ENCODE assay signal across 9 cellular contexts in genomic region chr6:82331031-82331773, GRCh38. TPM values are rescaled to one million over a fixed set of nuclear protein-coding genes. Genes with fewer than 3 reads are reported as not detected.
DNase-seq lines count a peak whose midpoint lies in the region; ATAC-seq and TF ChIP-seq lines count a peak whose summit lies in the region.
"Had no signal": no experiment of that assay in that cellular context is flagged by ENCODE, and none has a peak within 500 bp of the region (broad histone marks: within the 10 kb centered on the region; RNA-seq: fewer than 3 reads in every experiment).

No MANE protein-coding gene starts in this region.

- no peak overlapping the region for H3K4me3 Mint-ChIP-seq in nephron progenitor cell

- in situ Hi-C loops in T47D (cut with HindIII; ENCODE audit: low pct_unique_long_range_greater_than_20kb, low sequenced_read_pairs) = no loop called here

- no peaks in the 10 kb centered on the region for H3K4me1 ChIP-seq in osteoblast (ENCODE audit: insufficient read depth, low read length)

- H3K79me2 ChIP-seq in osteoblast (ENCODE audit: insufficient read depth, low read length) = no peaks in the 10 kb centered on the region

- no peak for ATAC-seq in HG03025 (IDR thresholded peaks at IDR 0.05; ENCODE audit: low FRiP score, unreplicated experiment)
- ATAC-seq in GM21390 (IDR thresholded peaks at IDR 0.05; ENCODE audit: unreplicated experiment) = no peak

- H3K36me3 ChIP-seq in osteoblast (ENCODE audit: insufficient read depth, low read length) = no peaks in the 10 kb centered on the region

- H3K27ac Mint-ChIP-seq in nephron progenitor cell = no peak overlapping the region

- no peak overlapping the region for H3K27ac ChIP-seq in osteoblast (ENCODE audit: low read depth, low read length)

- peak overlapping the region; percentile 12 for H3K4me2 ChIP-seq in osteoblast (ENCODE audit: insufficient read depth, low read length)

- peaks cover 2% of the 10 kb centered on the region for H3K27me3 Mint-ChIP-seq in nephron progenitor cell (ENCODE audit: low read depth, poor library complexity)

- no peaks in the 10 kb centered on the region for H3K36me3 Mint-ChIP-seq in nephron progenitor cell (ENCODE audit: low read depth)

- no peaks in the 10 kb centered on the region for H3K9me3 ChIP-seq in osteoblast (ENCODE audit: low read depth, low read length)

- H3K4me1 Mint-ChIP-seq in nephron progenitor cell = peaks cover 4% of the 10 kb centered on the region

- H2AFZ ChIP-seq in osteoblast (ENCODE audit: low read length) = peak overlapping the region; percentile 16

- H4K20me1 ChIP-seq in osteoblast (ENCODE audit: insufficient read depth, low read length) = no peaks in the 10 kb centered on the region

- no peaks in the 10 kb centered on the region for H3K27me3 ChIP-seq in osteoblast (ENCODE audit: insufficient read depth, low read length)

- H3K9me3 Mint-ChIP-seq in nephron progenitor cell = no peaks in the 10 kb centered on the region

- DNase-seq in DMS53 (lab: John Stamatoyannopoulos, UW) = peak; percentile 23
- DNase-seq in DMS53 treated with DMSO at 0.1 percent for 48 hours (lab: John Stamatoyannopoulos, UW; ENCODE audit: unreplicated experiment) = no peak
- no peak for DNase-seq in LNCaP clone FGC (ENCODE audit: low read depth)
- DNase-seq in T47D (ENCODE audit: low read depth in 1 of 2, low spot score in 1 of 2) = peak; percentile 1 to 71
- peak; percentile 13 for DNase-seq in osteoblast (ENCODE audit: insufficient read length, low spot score, missing footprints)
- DNase-seq in nephron progenitor cell = no peak
- DNase-seq: NCI-H1417 treated with DMSO at 0.1 percent for 48 hours had no signal

- no peak overlapping the region for H3K4me3 ChIP-seq in LNCaP clone FGC (ENCODE audit: low read depth, low read length)
- H3K4me3 ChIP-seq in osteoblast (ENCODE audit: insufficient read depth, low read length) = no peak overlapping the region

- peak; percentile 27 for TF ChIP-seq CTCF in LNCaP clone FGC (IDR thresholded peaks at IDR 0.05; ENCODE audit: control insufficient read depth, extremely low read depth, insufficient read depth)
- TF ChIP-seq CTCF in osteoblast (IDR thresholded peaks at IDR 0.05; ENCODE audit: extremely low read depth, low read depth, low read length) = peak; percentile 53
- no peak for TF ChIP-seq CTCF in nephron progenitor cell (IDR thresholded peaks at IDR 0.05)

RNA-seq across cellular contexts. Expression of gene TPBG, which starts 32.4 kb away (rescaled TPM):
- total RNA-seq in osteoblast = 47.8 and 48.6 TPM in 2 replicates

Comparison
In these comparisons a context has a peak if more than half of its experiments do, and no peak if none do; other contexts are left out.
1. DNase-seq: peak in DMS53 (single experiment), T47D (2 of 2) and osteoblast (single experiment); none in DMS53 treated with DMSO at 0.1 percent for 48 hours (single experiment), LNCaP clone FGC (single experiment) and nephron progenitor cell (single experiment).